8 cellular contexts compared by ENCODE assay signal in genomic region chr11:121591405-121592033, GRCh38.
DNase-seq lines count a peak whose midpoint lies in the region; ATAC-seq and TF ChIP-seq lines count a peak whose summit lies in the region.

No MANE protein-coding gene starts in this region.

- peaks cover 2 to 19% (median 12%) of the 10 kb centered on the region in 3 donors for H3K27me3 Mint-ChIP-seq in immature natural killer cell (ENCODE audit: low read depth in 3 of 3)

- peak; percentile 88 for DNase-seq in CD1c-positive myeloid dendritic cell (ENCODE audit: extremely low spot score)
- peak; percentile 78 for DNase-seq in H7
- DNase-seq in NCI-H2107 (lab: John Stamatoyannopoulos, UW): peak; percentile 75
- DNase-seq in brain pericyte (ENCODE audit: low read depth, low spot score): peak; percentile 24
- DNase-seq in immature natural killer cell: peak; percentile 66 to 76 (median 72)
- DNase-seq in stimulated activated CD4-positive, alpha-beta T cell treated with anti-CD3 and anti-CD28 coated beads, Interleukin-1b, Interleukin-23, amount 100 ng/mL, for 1 hour (ENCODE audit: low read depth in 2 of 2): peak; percentile 26 to 45

- no peak overlapping the region for H3K4me3 Mint-ChIP-seq in immature natural killer cell

- peaks cover 4 to 5% of the 10 kb centered on the region in 2 donors for H3K4me1 Mint-ChIP-seq in immature natural killer cell

- peaks cover 22% of the 10 kb centered on the region for H3K36me3 ChIP-seq in H7 (replicated peaks; ENCODE audit: control insufficient read depth, insufficient read depth, low read length)

- peaks cover 27 to 81% (median 57%) of the 10 kb centered on the region in 3 donors for H3K36me3 Mint-ChIP-seq in immature natural killer cell

- H3K27ac ChIP-seq in VCaP: peak overlapping the region; percentile 57; the same call in 1 of the 2 replicates

- no peak overlapping the region for H3K4me3 ChIP-seq in H7 (ENCODE audit: insufficient read depth, low read depth, low read length)

- H3K27ac Mint-ChIP-seq in immature natural killer cell: peak overlapping the region; percentile 14 to 83 (median 75)

- H3K9me3 Mint-ChIP-seq in immature natural killer cell: no peaks in the 10 kb centered on the region

- no peak for ATAC-seq in GM18858 (IDR thresholded peaks at IDR 0.05; ENCODE audit: unreplicated experiment)

- TF ChIP-seq CTCF in VCaP (conservative IDR thresholded peaks at IDR 0.05): peak; percentile 91

- H3K27me3 ChIP-seq in H7 (ENCODE audit: control insufficient read depth, insufficient read depth, low read length): no peaks in the 10 kb centered on the region

Comparison
In these comparisons a context has a peak if more than half of its experiments do, and no peak if none do; other contexts are left out.
1. DNase-seq: peak in every context shown above with its lines; median percentile 88 in CD1c-positive myeloid dendritic cell; 78 in H7; 75 in NCI-H2107; 72 in immature natural killer cell; 36 in stimulated activated CD4-positive, alpha-beta T cell treated with anti-CD3 and anti-CD28 coated beads, Interleukin-1b, Interleukin-23, amount 100 ng/mL, for 1 hour; 24 in brain pericyte.